ENCODE assay signal across 8 cellular contexts in genomic region chr2:84879595-84880394, GRCh38. TPM values are rescaled to one million over a fixed set of nuclear protein-coding genes. Genes with fewer than 3 reads are reported as not detected.
DNase-seq lines count a peak whose midpoint lies in the region; ATAC-seq and TF ChIP-seq lines count a peak whose summit lies in the region.

No MANE protein-coding gene starts in this region.

- no peak overlapping the region for H2BK15ac ChIP-seq in H9 (ENCODE audit: low read depth, low read length)

- no peak overlapping the region for H4K91ac ChIP-seq in H9 (ENCODE audit: insufficient read length, low read depth, low read length)

- no peaks in the 10 kb centered on the region for H3K9me3 ChIP-seq in H9 (ENCODE audit: control insufficient read depth, low read depth, low read length)
- H3K9me3 ChIP-seq in OCI-LY3 (ENCODE audit: insufficient read depth, low read length): no peaks in the 10 kb centered on the region
- no peaks in the 10 kb centered on the region for H3K9me3 ChIP-seq in endodermal cell (ENCODE audit: control insufficient read depth, low read length)
- no peaks in the 10 kb centered on the region for H3K9me3 ChIP-seq in osteoblast (ENCODE audit: low read depth, low read length)

- H3K14ac ChIP-seq in H9 (ENCODE audit: insufficient read depth, low read length): no peak overlapping the region

- H3K27ac Mint-ChIP-seq in H9 (no peak overlapping the region; a peak in 1 of 7 replicates), endodermal cell (no peak overlapping the region)

- H3K4ac ChIP-seq in H9 (ENCODE audit: low read depth, low read length): no peak overlapping the region

- H3K4me2 ChIP-seq in H9 (ENCODE audit: insufficient read depth, insufficient read length, low read length) (peak overlapping the region; percentile 73), OCI-LY3 (ENCODE audit: low read length) (peak overlapping the region; percentile 90), osteoblast (ENCODE audit: insufficient read depth, low read length) (peak overlapping the region; percentile 95)

- H2AFZ ChIP-seq in H9 (ENCODE audit: low read length) (no peak overlapping the region), OCI-LY3 (ENCODE audit: low read depth, low read length) (peak overlapping the region; percentile 67; the same call in 1 of the 2 replicates), osteoblast (ENCODE audit: low read length) (peak overlapping the region; percentile 81)

- no peak overlapping the region for H2BK5ac ChIP-seq in H9 (ENCODE audit: insufficient read length, low read length)

- WGBS in H9 (ENCODE audit: extremely low coverage, insufficient read length, low lambda C conversion rate): no CpG with 5 or more reads among the region's 44 CpGs
- WGBS in endodermal cell (ENCODE audit: insufficient coverage in 1 of 2, insufficient read length in 1 of 2), 2 experiments: 4 to 6% methylated on average over 19 to 42 of the region's 44 CpGs

- H3K36me3 ChIP-seq in OCI-LY3 (replicated peaks; ENCODE audit: low read depth, low read length) (no peaks in the 10 kb centered on the region), endodermal cell (ENCODE audit: control insufficient read depth, insufficient read depth, low read length) (no peaks in the 10 kb centered on the region), osteoblast (ENCODE audit: insufficient read depth, low read length) (no peaks in the 10 kb centered on the region)

- no peak overlapping the region for H4K5ac ChIP-seq in H9 (ENCODE audit: insufficient read length, low read depth, low read length)

- H2BK120ac ChIP-seq in H9 (ENCODE audit: low read depth, low read length, poor library complexity, severe bottlenecking): no peak overlapping the region

- no peak overlapping the region for H4K8ac ChIP-seq in H9 (replicated peaks; ENCODE audit: insufficient read length, low read depth, low read length)

- DNase-seq in H9: peak; percentile 50
- DNase-seq in endodermal cell: peak; percentile 78
- DNase-seq in osteoblast (ENCODE audit: insufficient read length, low spot score, missing footprints): peak; percentile 84
- DNase-seq in erythroblast (lab: John Stamatoyannopoulos, UW): no peak
- DNase-seq in T-helper 9 cell: no peak
- no peak for DNase-seq in anterior cingulate cortex (lab: John Stamatoyannopoulos, UW)

- H3K27me3 Mint-ChIP-seq in H9 (ENCODE audit: low read depth) (peaks cover 99% of the 10 kb centered on the region), endodermal cell (ENCODE audit: insufficient read depth) (peaks cover 89% of the 10 kb centered on the region)

- no peak overlapping the region for H3K23ac ChIP-seq in H9 (ENCODE audit: insufficient read length, low read depth, low read length)

- H3K4me1 Mint-ChIP-seq in H9: peaks cover 14 to 25% of the 10 kb centered on the region in 2 experiments
- peaks cover 24% of the 10 kb centered on the region for H3K4me1 Mint-ChIP-seq in endodermal cell

- no peak overlapping the region for H2BK20ac ChIP-seq in H9 (ENCODE audit: low read depth, low read length, poor library complexity, severe bottlenecking)

- H3K79me2 ChIP-seq in H9 (ENCODE audit: insufficient read depth, low read length) (no peaks in the 10 kb centered on the region), OCI-LY3 (ENCODE audit: low read length) (peaks cover 4% of the 10 kb centered on the region; the same call in 1 of the 2 replicates), osteoblast (ENCODE audit: insufficient read depth, low read length) (no peaks in the 10 kb centered on the region)

- no peak overlapping the region for H2AK5ac ChIP-seq in H9 (ENCODE audit: insufficient read length, low read length)

- no peak overlapping the region for H3K56ac ChIP-seq in H9 (ENCODE audit: insufficient read length, low read depth, low read length)

- H2BK12ac ChIP-seq in H9 (ENCODE audit: insufficient read length, low read depth, low read length): no peak overlapping the region

- H3K36me3 Mint-ChIP-seq in H9 (ENCODE audit: insufficient read depth in 1 of 3, low read depth in 3 of 3) (no peaks in the 10 kb centered on the region), endodermal cell (ENCODE audit: low read depth) (no peaks in the 10 kb centered on the region)

- no peaks in the 10 kb centered on the region for H3K79me1 ChIP-seq in H9 (ENCODE audit: insufficient read depth, low read depth, low read length, poor library complexity, severe bottlenecking)

- H3K9ac ChIP-seq in H9 (ENCODE audit: extremely low read depth, insufficient read length, low read length) (peak overlapping the region; percentile 23), OCI-LY3 (ENCODE audit: low read length) (peak overlapping the region; percentile 72), endodermal cell (ENCODE audit: extremely low read depth, low read length, poor library complexity, severe bottlenecking) (peak overlapping the region; percentile 20)

- H3K9me3 Mint-ChIP-seq in H9 (no peaks in the 10 kb centered on the region; a peak in 1 of 5 replicates), endodermal cell (no peaks in the 10 kb centered on the region)

- TF ChIP-seq POLR2A in erythroblast (IDR thresholded peaks at IDR 0.05; ENCODE audit: low read length): no peak

- H3T11ph ChIP-seq in H9 (ENCODE audit: low read length): no peak overlapping the region

- H3K27ac ChIP-seq in H9 (ENCODE audit: insufficient read length, low read depth, low read length): no peak overlapping the region
- no peak overlapping the region for H3K27ac ChIP-seq in OCI-LY3 (ENCODE audit: low read length)
- H3K27ac ChIP-seq in endodermal cell (ENCODE audit: low read depth, low read length): no peak overlapping the region
- H3K27ac ChIP-seq in osteoblast (ENCODE audit: low read depth, low read length): no peak overlapping the region

- H4K20me1 ChIP-seq in H9 (ENCODE audit: control insufficient read depth, insufficient read depth, insufficient read length): no peaks in the 10 kb centered on the region
- peaks cover 4% of the 10 kb centered on the region; the same call in 1 of the 2 replicates for H4K20me1 ChIP-seq in OCI-LY3 (ENCODE audit: insufficient read depth, low read length)
- no peaks in the 10 kb centered on the region for H4K20me1 ChIP-seq in osteoblast (ENCODE audit: insufficient read depth, low read length)

- no peaks in the 10 kb centered on the region for H3K4me1 ChIP-seq in H9 (ENCODE audit: insufficient read depth, low read length)
- H3K4me1 ChIP-seq in OCI-LY3 (ENCODE audit: low read length): peaks cover 16% of the 10 kb centered on the region
- H3K4me1 ChIP-seq in endodermal cell (ENCODE audit: control insufficient read depth, insufficient read depth, low read length): no peaks in the 10 kb centered on the region
- peaks cover 24% of the 10 kb centered on the region for H3K4me1 ChIP-seq in osteoblast (ENCODE audit: insufficient read depth, low read length)

- H3K27me3 ChIP-seq in H9 (ENCODE audit: insufficient read depth, low read length): peaks cover 33% of the 10 kb centered on the region
- H3K27me3 ChIP-seq in OCI-LY3 (ENCODE audit: low read depth, low read length): no peaks in the 10 kb centered on the region
- H3K27me3 ChIP-seq in endodermal cell (ENCODE audit: control insufficient read depth, insufficient read depth, low read length, poor library complexity, severe bottlenecking): peaks cover 85% of the 10 kb centered on the region
- H3K27me3 ChIP-seq in osteoblast (ENCODE audit: insufficient read depth, low read length): peaks cover 9% of the 10 kb centered on the region

- peak overlapping the region; percentile 86 for H3K4me3 ChIP-seq in OCI-LY3 (ENCODE audit: low read length)
- H3K4me3 ChIP-seq in endodermal cell (ENCODE audit: low read length): peak overlapping the region; percentile 83
- H3K4me3 ChIP-seq in osteoblast (ENCODE audit: insufficient read depth, low read length): peak overlapping the region; percentile 72

- peaks cover 20% of the 10 kb centered on the region for H3K23me2 ChIP-seq in H9 (ENCODE audit: insufficient read length, low read depth, low read length, poor library complexity, severe bottlenecking)

- ATAC-seq in GM18519 (IDR thresholded peaks at IDR 0.05; ENCODE audit: low FRiP score, unreplicated experiment): peak; percentile 48

- H3K4me3 Mint-ChIP-seq in H9 (peak overlapping the region; percentile 55 to 89), endodermal cell (peak overlapping the region; percentile 60)

- TF ChIP-seq CTCF in H9 (conservative IDR thresholded peaks at IDR 0.05) (no peak), OCI-LY3 (IDR thresholded peaks at IDR 0.05; ENCODE audit: low read depth, low read length) (no peak), endodermal cell (conservative IDR thresholded peaks at IDR 0.05) (no peak), osteoblast (IDR thresholded peaks at IDR 0.05; ENCODE audit: extremely low read depth, low read depth, low read length) (no peak)

- H3K18ac ChIP-seq in H9 (ENCODE audit: insufficient read length, low read depth, low read length): no peak overlapping the region

RNA-seq across cellular contexts. Expression of gene TRABD2A, which starts 1.1 kb away (rescaled TPM):
- total RNA-seq in H9 (2021) (1.4 and 1.7 TPM in 2 replicates), endodermal cell (1 to 10 TPM; 4.8 to 7.7 TPM), osteoblast (2.9 and 3.5 TPM in 2 replicates)
- 2.1 TPM for polyA plus RNA-seq in endodermal cell (2013, experiment 1 of 2)
- 2.0 TPM for polyA plus RNA-seq in endodermal cell (2013, experiment 2 of 2)

RNA-seq across cellular contexts. Expression of gene TMSB10, which starts 25.7 kb away (rescaled TPM):
- total RNA-seq in H9 (2021) (755 and 770 TPM in 2 replicates), endodermal cell (1,000 to 10,000 TPM; 2,719 to 2,976 TPM), osteoblast (3,633 and 4,065 TPM in 2 replicates)
- 2,581 TPM for polyA plus RNA-seq in endodermal cell (2013, experiment 1 of 2)
- 2,852 TPM for polyA plus RNA-seq in endodermal cell (2013, experiment 2 of 2)

Comparison
In these comparisons a context has a peak if more than half of its experiments do, and no peak if none do; other contexts are left out.
1. DNase-seq: peak in H9 (single experiment), endodermal cell (single experiment) and osteoblast (single experiment); none in erythroblast (0 of 2), T-helper 9 cell (single experiment) and anterior cingulate cortex (0 of 58).
2. H3K9ac ChIP-seq: peak in every context shown above with its lines; median percentile 72 in OCI-LY3; 23 in H9; 20 in endodermal cell.
3. Peak in every context shown above with its lines, with median percentiles within 50 percentile points of each other: H3K4me2 ChIP-seq and H3K4me3 ChIP-seq.